1 cellular context compared by ENCODE assay signal in genomic region chr18:79964330-79965118, GRCh38.
TF ChIP-seq lines count a peak whose summit lies in the region.

TSS of gene HSBP1L1 (plus strand) at chr18:79964643. CDS start at chr18:79964736, 93 bp downstream.

TF ChIP-seq in GM23338, 12 proteins besides CTCF, POLR2A, EP300 and RAD21 (continued from another document):
- no peak for TF ChIP-seq ETS1 (IDR thresholded peaks at IDR 0.05)
- TF ChIP-seq REST (IDR thresholded peaks at IDR 0.05; ENCODE audit: unreplicated experiment): no peak
- no peak for TF ChIP-seq ZNF114 (CRISPR knock-in tag; IDR thresholded peaks at IDR 0.05)
- TF ChIP-seq ZNF331 (CRISPR knock-in tag; IDR thresholded peaks at IDR 0.05; ENCODE audit: low read depth): no peak
